Comparison of ENCODE assay signal across 9 cellular contexts in genomic region chr1:217805792-217806191, GRCh38.
"Had no signal": no experiment of that assay in that cellular context is flagged by ENCODE, and none has a peak within 500 bp of the region (broad histone marks: within the 10 kb centered on the region; RNA-seq: fewer than 3 reads in every experiment).

No MANE protein-coding gene starts in this region.

- H3K4me2 ChIP-seq: GM23338 had no signal

- H3K36me3 ChIP-seq: HAP-1 had no signal

- H3K4me1 ChIP-seq: HAP-1 had no signal

- H2AFZ ChIP-seq: GM23248, GM23338 had no signal

- H3K4me3 ChIP-seq: GM23248, GM23338, HAP-1 had no signal

- H3K9ac ChIP-seq: GM23248 had no signal

- DNase-seq: GM23248, GOT3, H7, H9, HCEC 1CT, HFFc6 had no signal

- ATAC-seq: GM23338, HCT116 had no signal

- H3K9me3 ChIP-seq: HAP-1 had no signal

- H3K27ac ChIP-seq: GM23248 had no signal
